In the genomic region with DNA sequence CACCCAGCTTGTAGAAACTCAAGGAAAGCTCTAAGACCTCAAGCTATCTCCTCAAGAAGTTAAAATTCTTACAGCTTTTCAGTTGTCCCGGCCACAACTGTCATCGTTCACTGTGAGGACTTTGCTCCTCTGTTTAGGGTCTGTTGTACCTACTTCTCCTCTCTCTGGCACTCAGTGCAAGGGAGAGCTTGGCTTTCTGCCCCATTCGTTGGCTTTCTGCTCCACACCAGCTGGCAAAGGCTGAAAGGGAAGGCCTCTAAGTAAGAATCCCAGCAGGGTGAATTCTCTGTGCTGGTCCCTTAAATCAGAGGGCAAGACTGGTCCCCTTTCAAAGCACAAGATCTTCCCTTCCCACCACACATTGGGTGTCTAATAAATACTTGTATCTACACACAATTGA, we compare ENCODE assay signal across 17 cellular contexts. TPM values are rescaled to one million over a fixed set of nuclear protein-coding genes. Genes with fewer than 3 reads are reported as not detected.
DNase-seq lines count a peak whose midpoint lies in the region; ATAC-seq and TF ChIP-seq lines count a peak whose summit lies in the region.
"Had no signal": no experiment of that assay in that cellular context is flagged by ENCODE, and none has a peak within 500 bp of the region (broad histone marks: within the 10 kb centered on the region; RNA-seq: fewer than 3 reads in every experiment).

No MANE protein-coding gene starts in this region.

- H3K36me3 ChIP-seq in MG63 (no peaks in the 10 kb centered on the region), adipocyte (ENCODE audit: control insufficient read depth, insufficient read depth, low read length, severe bottlenecking) (no peaks in the 10 kb centered on the region), smooth muscle cell (ENCODE audit: low read depth) (no peaks in the 10 kb centered on the region)

- H3F3A ChIP-seq in smooth muscle cell (ENCODE audit: low read depth): no peaks in the 10 kb centered on the region

- no peaks in the 10 kb centered on the region for H3K27me3 ChIP-seq in MG63
- H3K27me3 ChIP-seq in adipocyte (replicated peaks; ENCODE audit: control insufficient read depth, insufficient read depth, low read length): no peaks in the 10 kb centered on the region
- H3K27me3 ChIP-seq in right cardiac atrium (ENCODE audit: control insufficient read depth, insufficient read depth): no peaks in the 10 kb centered on the region
- peaks cover 9% of the 10 kb centered on the region for H3K27me3 ChIP-seq in smooth muscle cell (ENCODE audit: low read depth)

- TF ChIP-seq CTCF in smooth muscle cell (IDR thresholded peaks at IDR 0.05; ENCODE audit: borderline replicate concordance, insufficient read depth, poor library complexity, severe bottlenecking): no peak

- H3K9me3 ChIP-seq in MG63 (no peaks in the 10 kb centered on the region), adipocyte (ENCODE audit: control insufficient read depth, low read length) (no peaks in the 10 kb centered on the region), right cardiac atrium (ENCODE audit: control insufficient read depth, low read length) (no peaks in the 10 kb centered on the region), smooth muscle cell (replicated peaks; ENCODE audit: low read depth) (no peaks in the 10 kb centered on the region)

- ATAC-seq in right cardiac atrium: peak; percentile 41 to 69
- ATAC-seq: activated naive CD8-positive, alpha-beta T cell treated with anti-CD3 and anti-CD28 coated beads, Interleukin-2, amount 50 U/mL, for 24 hours; stimulated activated naive CD8-positive, alpha-beta T cell treated with anti-CD3 and anti-CD28 coated beads, Interleukin-15, amount 100 ng/mL, for 72 hours had no signal

- intact Hi-C loops in right cardiac atrium (cut with DNase I): no loop called here

- H4K20me1 ChIP-seq in smooth muscle cell (ENCODE audit: low read depth): no peaks in the 10 kb centered on the region

- H3K27ac ChIP-seq in right cardiac atrium (ENCODE audit: low read length) (no peak overlapping the region), smooth muscle cell (ENCODE audit: low read depth) (no peak overlapping the region)

- H3K4me1 ChIP-seq in adipocyte (ENCODE audit: control insufficient read depth, insufficient read depth, low read length) (peaks cover 36% of the 10 kb centered on the region), right cardiac atrium (ENCODE audit: control insufficient read depth, insufficient read depth, low read length) (no peaks in the 10 kb centered on the region), smooth muscle cell (ENCODE audit: low read depth) (peaks cover 6% of the 10 kb centered on the region)

- peak overlapping the region; percentile 50 for H3K4me2 ChIP-seq in smooth muscle cell

- WGBS in right cardiac atrium: 41% methylated on average over 3 of the region's 3 CpGs
- WGBS in smooth muscle cell (ENCODE audit: low lambda C conversion rate): 94% methylated on average over 3 of the region's 3 CpGs

- no peaks in the 10 kb centered on the region for H3K79me2 ChIP-seq in smooth muscle cell (ENCODE audit: low read depth)

- H3K4me3 ChIP-seq in MG63 (no peak overlapping the region), adipocyte (ENCODE audit: low read length) (no peak overlapping the region), right cardiac atrium (ENCODE audit: low read length) (no peak overlapping the region), smooth muscle cell (no peak overlapping the region)

- no peak overlapping the region for H3K9ac ChIP-seq in adipocyte (ENCODE audit: low read length)
- H3K9ac ChIP-seq in smooth muscle cell (ENCODE audit: low read depth): no peak overlapping the region

- H2AFZ ChIP-seq in smooth muscle cell (ENCODE audit: low read depth): peak overlapping the region; percentile 60

- peak; percentile 61 for DNase-seq in MG63
- peak; percentile 6 for DNase-seq in adipocyte (ENCODE audit: low read depth)
- DNase-seq in right cardiac atrium: peak in 2 of 3 donors; percentile 41 to 66
- DNase-seq in smooth muscle cell (lab: John Stamatoyannopoulos, UW; ENCODE audit: unreplicated experiment): no peak
- no peak for DNase-seq in UCSD-AML1 (lab: John Stamatoyannopoulos, UW; ENCODE audit: unreplicated experiment)
- DNase-seq in DMS53 treated with DMSO at 0.1 percent for 48 hours (lab: John Stamatoyannopoulos, UW; ENCODE audit: unreplicated experiment): no peak
- DNase-seq in NOMO-1 treated with dmso at 0.1 percent for 144 hours (lab: John Stamatoyannopoulos, UW; ENCODE audit: unreplicated experiment): no peak
- DNase-seq in SHP77 (lab: John Stamatoyannopoulos, UW): no peak
- DNase-seq: activated B cell treated with CpG ODN at 0.5 μM for 24 hours; activated naive CD8-positive, alpha-beta T cell treated with anti-CD3 and anti-CD28 coated beads, Interleukin-2, amount 50 U/mL, for 24 hours; CD8-positive, alpha-beta memory T cell; NCI-H1417 treated with DMSO at 0.1 percent for 48 hours; NK-92 treated with Interleukin-12 subunit alpha and Interleukin-12 subunit beta, amount 100 ng/mL, for 24 hours; SIG-M5; stimulated activated naive CD8-positive, alpha-beta T cell treated with anti-CD3 and anti-CD28 coated beads, Interleukin-15, amount 100 ng/mL, for 72 hours had no signal

RNA-seq across cellular contexts. Expression of gene ZBTB7C, which starts 17.3 kb away (rescaled TPM):
- 0.10 TPM in 2 replicates for total RNA-seq in MG63 (2014; rRNA removed; shearing (Covaris generic); ENCODE audit: low replicate concordance)
- 1 to 10 TPM; 1.8 to 3.7 (median 2.6) TPM for total RNA-seq in right cardiac atrium
- 0.88 TPM for polyA plus RNA-seq in right cardiac atrium
- total RNA-seq in smooth muscle cell: 0.45 and 0.63 TPM in 2 replicates
- 0.48 TPM in 1 of 2 replicates, not detected in the other for polyA plus RNA-seq in smooth muscle cell
- total RNA-seq: activated B cell treated with CpG ODN at 0.5 μM for 24 hours, fibroblast of villous mesenchyme, pulmonary artery endothelial cell had no signal
- polyA plus RNA-seq: CD8-positive, alpha-beta memory T cell had no signal

Comparison
In these comparisons a context has a peak if more than half of its experiments do, and no peak if none do; other contexts are left out.
1. DNase-seq: peak in MG63 (single experiment), adipocyte (single experiment) and right cardiac atrium (2 of 3); none in smooth muscle cell (single experiment), UCSD-AML1 (single experiment), DMS53 treated with DMSO at 0.1 percent for 48 hours (single experiment), NOMO-1 treated with dmso at 0.1 percent for 144 hours (single experiment) and SHP77 (0 of 2).